ENCODE assay signal across 8 cellular contexts in genomic region chrX:67780694-67781109, GRCh38.
DNase-seq lines count a peak whose midpoint lies in the region; ATAC-seq and TF ChIP-seq lines count a peak whose summit lies in the region.

No MANE protein-coding gene starts in this region.

- intact Hi-C loops in Calu3 (cut with micrococcal nuclease; ENCODE audit: unreplicated experiment), result no loop called here

- CTCF ChIA-PET in Calu3 (lab: Charles Lee), result no interaction called here

- DNase-seq in Calu3 (peak; percentile 34), OCI-M1 (lab: John Stamatoyannopoulos, UW) (peak; percentile 95), epithelial cell of proximal tubule (ENCODE audit: low read depth) (peak; percentile 70), NCI-H524 (lab: John Stamatoyannopoulos, UW) (no peak), NCI-H2171 treated with DMSO at 0.1 percent for 48 hours (lab: John Stamatoyannopoulos, UW) (no peak)

- H3K27ac Mint-ChIP-seq in Calu3 (ENCODE audit: unreplicated experiment) (no peak overlapping the region), nephron (peak overlapping the region; percentile 94 to 99 (median 98))

- H3K9me3 Mint-ChIP-seq in Calu3 (ENCODE audit: low read depth, unreplicated experiment) (peaks cover 4% of the 10 kb centered on the region), nephron (peaks cover 5% of the 10 kb centered on the region)

- BruUV-seq in Calu3 (replicated peaks; lab: Mats Ljungman, UMichigan), result no TSS peak

- TF ChIP-seq CTCF in Calu3 (IDR thresholded peaks at IDR 0.05; ENCODE audit: unreplicated experiment) (no peak), epithelial cell of proximal tubule (conservative IDR thresholded peaks at IDR 0.05; ENCODE audit: low read depth, low read length) (no peak), nephron (IDR thresholded peaks at IDR 0.05; ENCODE audit: unreplicated experiment in 3 of 3) (no peak)

- no peak overlapping the region for H3K4me3 Mint-ChIP-seq in Calu3 (ENCODE audit: low read depth, unreplicated experiment)
- peak overlapping the region in 1 of 3 experiments; percentile 21 for H3K4me3 Mint-ChIP-seq in nephron

- no peaks in the 10 kb centered on the region for H3K27me3 Mint-ChIP-seq in Calu3 (ENCODE audit: unreplicated experiment)
- H3K27me3 Mint-ChIP-seq in nephron (ENCODE audit: low read depth), result no peaks in the 10 kb centered on the region

- H3K4me1 Mint-ChIP-seq in Calu3 (ENCODE audit: low read depth, unreplicated experiment), result no peaks in the 10 kb centered on the region
- peaks cover 15% of the 10 kb centered on the region for H3K4me1 Mint-ChIP-seq in nephron

- H3K4me3 ChIP-seq in epithelial cell of proximal tubule (ENCODE audit: low read depth, low read length), result no peak overlapping the region

- H3K36me3 Mint-ChIP-seq in Calu3 (ENCODE audit: insufficient read depth, unreplicated experiment) (no peaks in the 10 kb centered on the region), nephron (ENCODE audit: low read depth) (no peaks in the 10 kb centered on the region)

- ATAC-seq in HG03571 (IDR thresholded peaks at IDR 0.05; ENCODE audit: unreplicated experiment) (no peak), HG02588 (IDR thresholded peaks at IDR 0.05; ENCODE audit: unreplicated experiment) (no peak)

Comparison
In these comparisons a context has a peak if more than half of its experiments do, and no peak if none do; other contexts are left out.
1. DNase-seq: peak in Calu3 (single experiment), OCI-M1 (single experiment) and epithelial cell of proximal tubule (single experiment); none in NCI-H524 (0 of 2) and NCI-H2171 treated with DMSO at 0.1 percent for 48 hours (single experiment).